16 cellular contexts compared by ENCODE assay signal in genomic region chr18:65610939-65611338, GRCh38.
"Had no signal": no experiment of that assay in that cellular context is flagged by ENCODE, and none has a peak within 500 bp of the region (broad histone marks: within the 10 kb centered on the region; RNA-seq: fewer than 3 reads in every experiment).

No MANE protein-coding gene starts in this region.

- H3K4me1 Mint-ChIP-seq: activated T-helper 17 cell treated with anti-CD3 and anti-CD28 coated beads, Interleukin-2, amount 50 U/mL, for 72 hours; T-cell had no signal

- H2AFZ ChIP-seq: parathyroid adenoma had no signal

- ATAC-seq: activated T-helper 17 cell treated with anti-CD3 and anti-CD28 coated beads, Interleukin-2, amount 50 U/mL, for 72 hours; effector memory CD8-positive, alpha-beta T cell; T-cell had no signal

- H3K27ac ChIP-seq: epithelial cell of prostate, parathyroid adenoma, sigmoid colon, thoracic aorta had no signal

- DNase-seq: activated CD4-positive, CD25-positive, alpha-beta regulatory T cell treated with anti-CD3 and anti-CD28 coated beads, Interleukin-2, amount 50 U/mL, for 72 hours; activated naive CD4-positive, alpha-beta T cell treated with anti-CD3 and anti-CD28 coated beads for 36 hours; effector memory CD8-positive, alpha-beta T cell; foreskin melanocyte; head of caudate nucleus; midbrain; sigmoid colon; stimulated activated CD4-positive, alpha-beta T cell treated with anti-CD3 and anti-CD28 coated beads, Interleukin-1b, Interleukin-23, amount 100 ng/mL, for 48 hours; T-cell; T-helper 9 cell had no signal

- H3K36me3 ChIP-seq: sigmoid colon, thoracic aorta had no signal

- H3K27me3 ChIP-seq: sigmoid colon had no signal

- H3K9ac ChIP-seq: parathyroid adenoma had no signal

- H3K4me1 ChIP-seq: parathyroid adenoma, sigmoid colon had no signal

- H3K79me2 ChIP-seq: parathyroid adenoma had no signal

- H3K9me3 ChIP-seq: sigmoid colon, thoracic aorta had no signal

- H3K4me3 ChIP-seq: sigmoid colon, thoracic aorta had no signal

- H3K36me3 Mint-ChIP-seq: T-cell had no signal

- H3K27ac Mint-ChIP-seq: activated naive CD4-positive, alpha-beta T cell treated with anti-CD3 and anti-CD28 coated beads for 36 hours; activated T-helper 17 cell treated with anti-CD3 and anti-CD28 coated beads, Interleukin-2, amount 50 U/mL, for 72 hours; dendritic cell treated with granulocyte-macrophage colony-stimulating factor and Interleukin-4, amounts not matched to agents 40 ng/mL and 50 ng/mL, for 4 days; effector memory CD8-positive, alpha-beta T cell; T-cell had no signal

- H3K4me3 Mint-ChIP-seq: activated naive CD4-positive, alpha-beta T cell treated with anti-CD3 and anti-CD28 coated beads for 36 hours; activated T-helper 17 cell treated with anti-CD3 and anti-CD28 coated beads, Interleukin-2, amount 50 U/mL, for 72 hours; dendritic cell treated with granulocyte-macrophage colony-stimulating factor and Interleukin-4, amounts not matched to agents 40 ng/mL and 50 ng/mL, for 4 days; effector memory CD8-positive, alpha-beta T cell; neural crest cell; T-cell had no signal

- H3K27me3 Mint-ChIP-seq: activated T-helper 17 cell treated with anti-CD3 and anti-CD28 coated beads, Interleukin-2, amount 50 U/mL, for 72 hours; dendritic cell treated with granulocyte-macrophage colony-stimulating factor and Interleukin-4, amounts not matched to agents 40 ng/mL and 50 ng/mL, for 4 days; effector memory CD8-positive, alpha-beta T cell; T-cell had no signal
